8 cellular contexts compared by ENCODE assay signal in genomic region chr17:7833795-7834553, GRCh38. TPM values are rescaled to one million over a fixed set of nuclear protein-coding genes. Genes with fewer than 3 reads are reported as not detected.
DNase-seq lines count a peak whose midpoint lies in the region; ATAC-seq and TF ChIP-seq lines count a peak whose summit lies in the region.

Gene KDM6B (plus strand): TSS chr17:7834217. CDS start chr17:7845555, 11,338 bp downstream.

- ATAC-seq in GM21529 (IDR thresholded peaks at IDR 0.05; ENCODE audit: unreplicated experiment) = peak; percentile 50
- peak; percentile 67 for ATAC-seq in naive thymus-derived CD4-positive, alpha-beta T cell
- peak; percentile 67 to 71 for ATAC-seq in stimulated activated naive B cell treated with anti-CD40 and anti-IgM and Interleukin-4, amounts not matched to agents 10 μg/mL and 1 μg/mL and 100 μg/mL, for 72 hours (replicated peaks)

- peak within 1 kb of the TSS; percentile 97 for H3K27ac ChIP-seq in Karpas-422 (ENCODE audit: low read length)
- peak within 1 kb of the TSS; percentile 96 for H3K27ac ChIP-seq in naive thymus-derived CD4-positive, alpha-beta T cell (ENCODE audit: low read depth, low read length)

- H3K4me1 ChIP-seq in Karpas-422 (ENCODE audit: low read length) = peaks cover 38% of the 10 kb centered on the region
- peaks cover 25 to 26% of the 10 kb centered on the region in 2 donors for H3K4me1 ChIP-seq in naive thymus-derived CD4-positive, alpha-beta T cell (ENCODE audit: control insufficient read depth in 2 of 2, insufficient read depth in 2 of 2, low read length in 2 of 2)

- no peaks in the 10 kb centered on the region for H3K9me3 ChIP-seq in Karpas-422 (ENCODE audit: low read length)
- H3K9me3 ChIP-seq in naive thymus-derived CD4-positive, alpha-beta T cell (ENCODE audit: control insufficient read depth in 2 of 3, low read length in 3 of 3) = no peaks in the 10 kb centered on the region

- no peaks in the 10 kb centered on the region for H3K36me3 ChIP-seq in Karpas-422 (ENCODE audit: insufficient read depth, low read length)
- peaks cover 0 to 3% (median 0%) of the 10 kb centered on the region in 3 experiments for H3K36me3 ChIP-seq in naive thymus-derived CD4-positive, alpha-beta T cell (ENCODE audit: control insufficient read depth in 2 of 3, insufficient read depth in 3 of 3, low read length in 3 of 3)

- peak within 1 kb of the TSS; percentile 95 to 100 (median 99) for H3K27ac Mint-ChIP-seq in naive thymus-derived CD4-positive, alpha-beta T cell
- peak within 1 kb of the TSS; percentile 97 for H3K27ac Mint-ChIP-seq in stimulated activated naive B cell treated with anti-CD40 and anti-IgM and Interleukin-4, amounts not matched to agents 10 μg/mL and 1 μg/mL and 100 μg/mL, for 72 hours

- DNase-seq in Caki2 (ENCODE audit: low read depth) (peak; percentile 84), Karpas-422 (peak; percentile 94), SHP77 (lab: John Stamatoyannopoulos, UW) (peak; percentile 89 to 92), fibroblast of mammary gland (ENCODE audit: low read depth) (peak; percentile 86)
- DNase-seq in activated effector memory CD4-positive, alpha-beta T cell treated with Interleukin-2 at 50 U/mL for 16 hours = peak; percentile 84
- DNase-seq in naive thymus-derived CD4-positive, alpha-beta T cell = peak; percentile 80 to 91 (median 90)
- DNase-seq in stimulated activated naive B cell treated with anti-CD40 and anti-IgM and Interleukin-4, amounts not matched to agents 10 μg/mL and 1 μg/mL and 100 μg/mL, for 72 hours = peak; percentile 82

- H2AFZ ChIP-seq in Karpas-422 (ENCODE audit: low read length) = peak within 1 kb of the TSS; percentile 34; the same call in 1 of the 2 replicates

- POLR2A ChIA-PET in naive thymus-derived CD4-positive, alpha-beta T cell (lab: Charles Lee) = interaction anchor here (0.9 to 9.7 kb wide), 15 partner anchors 9 to 350 kb away, joined by 3 to 89 read pairs (median 7); partner anchors contain the start of genes CYB5D1, MPDU1, NAA38 and POLR2A

- peaks cover 0 to 35% (median 0%) of the 10 kb centered on the region in 5 donors for H3K27me3 Mint-ChIP-seq in naive thymus-derived CD4-positive, alpha-beta T cell
- peaks cover 12 to 26% of the 10 kb centered on the region in 2 donors for H3K27me3 Mint-ChIP-seq in stimulated activated naive B cell treated with anti-CD40 and anti-IgM and Interleukin-4, amounts not matched to agents 10 μg/mL and 1 μg/mL and 100 μg/mL, for 72 hours

- H3K9me2 ChIP-seq in Karpas-422 (replicated peaks; ENCODE audit: insufficient read depth, low read length) = no peaks in the 10 kb centered on the region

- H3K9me3 Mint-ChIP-seq in naive thymus-derived CD4-positive, alpha-beta T cell = peaks cover 0 to 6% (median 0%) of the 10 kb centered on the region in 11 donors
- H3K9me3 Mint-ChIP-seq in stimulated activated naive B cell treated with anti-CD40 and anti-IgM and Interleukin-4, amounts not matched to agents 10 μg/mL and 1 μg/mL and 100 μg/mL, for 72 hours = peaks cover 0 to 1% of the 10 kb centered on the region in 2 donors

- peak within 1 kb of the TSS; percentile 81 for H3K4me3 ChIP-seq in Karpas-422 (ENCODE audit: low read length)
- peak within 1 kb of the TSS; percentile 71 for H3K4me3 ChIP-seq in fibroblast of mammary gland (ENCODE audit: control insufficient read depth, low read depth, low read length)
- H3K4me3 ChIP-seq in naive thymus-derived CD4-positive, alpha-beta T cell (ENCODE audit: low read length) = peak within 1 kb of the TSS; percentile 96

- in situ Hi-C loops in Caki2 (cut with HindIII; ENCODE audit: low pct_unique_long_range_greater_than_20kb, low sequenced_read_pairs) = no loop called here

- intact Hi-C loops in naive thymus-derived CD4-positive, alpha-beta T cell (cut with micrococcal nuclease) = loop anchor here (1.0 to 10.0 kb wide), 13 partner anchors 10 to 819 kb away; partner anchors contain the start of genes ACADVL (in 1 of the 2), ALOXE3 (in 1 of the 2), CNTROB (in 1 of the 2) and DLG4 (in 1 of the 2)

- H3K27me3 ChIP-seq in Karpas-422 (ENCODE audit: low read length) = no peaks in the 10 kb centered on the region
- no peaks in the 10 kb centered on the region for H3K27me3 ChIP-seq in naive thymus-derived CD4-positive, alpha-beta T cell (ENCODE audit: control insufficient read depth in 2 of 2, insufficient read depth in 2 of 2, low read length in 2 of 2)

- H3K79me2 ChIP-seq in Karpas-422 (ENCODE audit: low read length) = no peaks in the 10 kb centered on the region; the same call in 1 of the 2 replicates

- H3K9ac ChIP-seq in Karpas-422 (ENCODE audit: low read length) = peak within 1 kb of the TSS; percentile 81

- no peaks in the 10 kb centered on the region for H4K20me1 ChIP-seq in Karpas-422 (ENCODE audit: insufficient read depth, low read depth, low read length)

- no peaks in the 10 kb centered on the region for H3K36me3 Mint-ChIP-seq in naive thymus-derived CD4-positive, alpha-beta T cell
- no peaks in the 10 kb centered on the region for H3K36me3 Mint-ChIP-seq in stimulated activated naive B cell treated with anti-CD40 and anti-IgM and Interleukin-4, amounts not matched to agents 10 μg/mL and 1 μg/mL and 100 μg/mL, for 72 hours

- H3K4me3 Mint-ChIP-seq in naive thymus-derived CD4-positive, alpha-beta T cell = peak within 1 kb of the TSS; percentile 91 to 99 (median 96)
- H3K4me3 Mint-ChIP-seq in stimulated activated naive B cell treated with anti-CD40 and anti-IgM and Interleukin-4, amounts not matched to agents 10 μg/mL and 1 μg/mL and 100 μg/mL, for 72 hours = peak within 1 kb of the TSS; percentile 86 to 95

- CTCF ChIA-PET in naive thymus-derived CD4-positive, alpha-beta T cell (lab: Charles Lee) = interaction anchor here (0.5 to 4.4 kb wide), 11 partner anchors 11 to 195 kb away, joined by 3 to 43 read pairs (median 5); partner anchors contain the start of gene NAA38

- peak within 1 kb of the TSS; percentile 97 for H3K4me2 ChIP-seq in Karpas-422 (ENCODE audit: low read depth, low read length, poor library complexity, severe bottlenecking)

- TF ChIP-seq CTCF in fibroblast of mammary gland (conservative IDR thresholded peaks at IDR 0.05; ENCODE audit: control insufficient read depth, insufficient read depth, low read depth, low read length) = no peak

- H3K4me1 Mint-ChIP-seq in naive thymus-derived CD4-positive, alpha-beta T cell = peaks cover 17 to 48% (median 31%) of the 10 kb centered on the region in 7 donors
- peaks cover 34 to 48% of the 10 kb centered on the region in 2 donors for H3K4me1 Mint-ChIP-seq in stimulated activated naive B cell treated with anti-CD40 and anti-IgM and Interleukin-4, amounts not matched to agents 10 μg/mL and 1 μg/mL and 100 μg/mL, for 72 hours

RNA-seq across cellular contexts. Expression of gene KDM6B, which starts in this region (rescaled TPM):
- 0.27 TPM in 1 of 2 replicates, not detected in the other for total RNA-seq in Caki2 (2014; rRNA removed; shearing (Covaris generic); ENCODE audit: low replicate concordance)
- 11.9 and 34.6 TPM in 2 replicates for total RNA-seq in Karpas-422 (2014; rRNA removed; shearing (Covaris generic); ENCODE audit: low replicate concordance)
- total RNA-seq in naive thymus-derived CD4-positive, alpha-beta T cell = 100 to 1,000 TPM in 4 of 5 experiments, 10 to 100 TPM in 1; 32.2 to 179 (median 120) TPM
- polyA plus RNA-seq in naive thymus-derived CD4-positive, alpha-beta T cell = 1 to 10 TPM in 1 of 2 donors, under 1 TPM in 1; 0.95 to 1.5 TPM

Comparison
In these comparisons a context has a peak if more than half of its experiments do, and no peak if none do; other contexts are left out.
1. Peak in every context shown above with its lines: DNase-seq, ATAC-seq, H3K4me3 ChIP-seq and H3K27ac ChIP-seq.
2. RNA of gene KDM6B (total RNA-seq): 32.2 to 179 TPM in naive thymus-derived CD4-positive, alpha-beta T cell and 11.9 to 34.6 TPM in Karpas-422; 0.27 TPM in Caki2; every median in the first group is over 10 times any median in the second.
3. Peak in DNase-seq in Caki2; RNA of the gene not detected or under 1 TPM.